Comparison of ENCODE assay signal across 8 cellular contexts in genomic region chr18:42298744-42299685, GRCh38.
A peak's percentile ranks its signal among the peaks of the same experiment; 100 is the strongest.
DNase-seq lines count a peak whose midpoint lies in the region; ATAC-seq lines count a peak whose summit lies in the region.

No MANE protein-coding gene starts in this region.

- no peaks in the 10 kb centered on the region for H3K4me1 ChIP-seq in endocrine pancreas (ENCODE audit: control insufficient read depth, insufficient read depth, low read length)

- no peaks in the 10 kb centered on the region for H3K27me3 ChIP-seq in endocrine pancreas (ENCODE audit: control insufficient read depth, insufficient read depth, low read length)

- no peak overlapping the region for H3K27ac Mint-ChIP-seq in activated CD4-positive, alpha-beta memory T cell treated with anti-CD3 and anti-CD28 coated beads, Interleukin-2, amount 10 ng/mL, durations not matched to agents 7 days and 5 days

- H3K36me3 ChIP-seq in endocrine pancreas (ENCODE audit: control insufficient read depth, insufficient read depth, low read length): no peaks in the 10 kb centered on the region

- H3K9ac ChIP-seq in endocrine pancreas (ENCODE audit: control insufficient read depth, insufficient read depth, low read length): peak overlapping the region; percentile 47

- no peak overlapping the region for H3K4me3 Mint-ChIP-seq in activated CD4-positive, alpha-beta memory T cell treated with anti-CD3 and anti-CD28 coated beads, Interleukin-2, amount 10 ng/mL, durations not matched to agents 7 days and 5 days

- H3K9me3 Mint-ChIP-seq in activated CD4-positive, alpha-beta memory T cell treated with anti-CD3 and anti-CD28 coated beads, Interleukin-2, amount 10 ng/mL, durations not matched to agents 7 days and 5 days: no peaks in the 10 kb centered on the region

- no peaks in the 10 kb centered on the region for H3K9me3 ChIP-seq in endocrine pancreas (ENCODE audit: control insufficient read depth, low read length)

- ATAC-seq in GM19452 (IDR thresholded peaks at IDR 0.05; ENCODE audit: unreplicated experiment) (peak; percentile 85), HG03521 (IDR thresholded peaks at IDR 0.05; ENCODE audit: unreplicated experiment) (peak; percentile 90)

- H3K36me3 Mint-ChIP-seq in activated CD4-positive, alpha-beta memory T cell treated with anti-CD3 and anti-CD28 coated beads, Interleukin-2, amount 10 ng/mL, durations not matched to agents 7 days and 5 days (ENCODE audit: low read depth): no peaks in the 10 kb centered on the region

- CTCF ChIA-PET in activated CD4-positive, alpha-beta memory T cell treated with anti-CD3 and anti-CD28 coated beads, Interleukin-2, amount 10 ng/mL, durations not matched to agents 7 days and 5 days (lab: Charles Lee): interaction anchor here (0.9 to 2.7 kb wide), 10 partner anchors 9 to 973 kb away, joined by 3 to 9 read pairs (median 4); no protein-coding TSS in a partner anchor

- no peaks in the 10 kb centered on the region for H3K27me3 Mint-ChIP-seq in activated CD4-positive, alpha-beta memory T cell treated with anti-CD3 and anti-CD28 coated beads, Interleukin-2, amount 10 ng/mL, durations not matched to agents 7 days and 5 days

- H3K4me3 ChIP-seq in endocrine pancreas (ENCODE audit: control insufficient read depth, insufficient read depth, low read length): no peak overlapping the region

- H3K4me1 Mint-ChIP-seq in activated CD4-positive, alpha-beta memory T cell treated with anti-CD3 and anti-CD28 coated beads, Interleukin-2, amount 10 ng/mL, durations not matched to agents 7 days and 5 days: no peaks in the 10 kb centered on the region

- POLR2A ChIA-PET in activated CD4-positive, alpha-beta memory T cell treated with anti-CD3 and anti-CD28 coated beads, Interleukin-2, amount 10 ng/mL, durations not matched to agents 7 days and 5 days (lab: Charles Lee): no interaction called here

- DNase-seq in COLO668 (lab: John Stamatoyannopoulos, UW; ENCODE audit: unreplicated experiment) (peak; percentile 80), NCI-H69 (lab: John Stamatoyannopoulos, UW) (peak; percentile 94), midbrain (lab: John Stamatoyannopoulos, UW) (peak; percentile 88)
- peak; percentile 60 for DNase-seq in activated CD4-positive, alpha-beta memory T cell treated with anti-CD3 and anti-CD28 coated beads, Interleukin-2, amount 10 ng/mL, durations not matched to agents 7 days and 5 days
- DNase-seq in stimulated activated CD8-positive, alpha-beta memory T cell treated with anti-CD3 and anti-CD28 coated beads, Interleukin-7, amount 100 ng/mL, for 4 hours (ENCODE audit: low read depth in 2 of 2): peak; percentile 6 to 8

Comparison
In these comparisons a context has a peak if more than half of its experiments do, and no peak if none do; other contexts are left out.
1. DNase-seq: peak in every context shown above with its lines; median percentile 94 in NCI-H69; 88 in midbrain; 80 in COLO668; 60 in activated CD4-positive, alpha-beta memory T cell treated with anti-CD3 and anti-CD28 coated beads, Interleukin-2, amount 10 ng/mL, durations not matched to agents 7 days and 5 days; 7 in stimulated activated CD8-positive, alpha-beta memory T cell treated with anti-CD3 and anti-CD28 coated beads, Interleukin-7, amount 100 ng/mL, for 4 hours.